20 cellular contexts compared by ENCODE assay signal in the genomic region with DNA sequence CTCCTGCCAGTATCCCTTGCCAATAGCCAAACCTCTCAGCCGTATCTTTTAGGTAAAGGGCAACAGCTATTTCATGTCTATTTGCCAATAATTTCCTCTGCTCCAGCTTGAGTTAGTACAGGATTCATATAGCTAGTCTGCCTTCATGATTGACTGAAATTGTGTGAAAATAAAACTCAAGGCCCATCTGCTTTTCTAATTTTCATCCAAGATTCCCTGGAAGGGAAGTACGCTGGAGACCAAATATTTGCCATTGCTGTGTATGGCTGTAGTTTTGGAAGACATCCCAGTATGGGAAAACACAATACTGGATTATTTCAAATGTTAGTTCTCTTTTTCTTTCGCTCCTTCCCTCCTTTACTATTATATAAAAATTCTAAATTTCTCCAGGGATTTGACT.
"Had no signal": no experiment of that assay in that cellular context is flagged by ENCODE, and none has a peak within 500 bp of the region (broad histone marks: within the 10 kb centered on the region; RNA-seq: fewer than 3 reads in every experiment).

No MANE protein-coding gene starts in this region.

- H3K4me1 ChIP-seq: esophagus muscularis mucosa, gastrocnemius medialis, heart right ventricle, psoas muscle, right lobe of liver, tibial artery, upper lobe of left lung, uterus had no signal

- H3K27me3 ChIP-seq: esophagus muscularis mucosa, gastrocnemius medialis, heart right ventricle, right lobe of liver, tibial artery, upper lobe of left lung, uterus had no signal

- H3K4me3 ChIP-seq: esophagus muscularis mucosa, gastrocnemius medialis, heart right ventricle, psoas muscle, right lobe of liver, tibial artery, upper lobe of left lung, uterus had no signal

- DNase-seq: effector memory CD8-positive, alpha-beta T cell; gastrocnemius medialis; heart right ventricle; hypothalamus; kidney glomerular epithelial cell; mesendoderm; naive B cell; nephron progenitor cell; psoas muscle; retina; right lobe of liver; stimulated activated CD4-positive, alpha-beta T cell treated with anti-CD3 and anti-CD28 coated beads, Interleukin-4, amount 100 ng/mL, for 1 hour; stimulated activated CD8-positive, alpha-beta memory T cell treated with anti-CD3 and anti-CD28 coated beads, Interleukin-4, amount 100 ng/mL, for 48 hours; stimulated activated naive CD8-positive, alpha-beta T cell treated with anti-CD3 and anti-CD28 coated beads, Interleukin-15, Interleukin-2, amounts not matched to agents 100 U/mL and 50 U/mL, for 24 hours; tibial artery; upper lobe of left lung; uterus had no signal

- H3K9me3 ChIP-seq: esophagus muscularis mucosa, gastrocnemius medialis, heart right ventricle, psoas muscle, right lobe of liver, tibial artery, upper lobe of left lung, uterus had no signal

- H3K27ac ChIP-seq: epithelial cell of prostate, esophagus muscularis mucosa, gastrocnemius medialis, heart right ventricle, psoas muscle, right lobe of liver, tibial artery, upper lobe of left lung, uterus had no signal

- H3K36me3 ChIP-seq: esophagus muscularis mucosa, gastrocnemius medialis, heart right ventricle, right lobe of liver, tibial artery, upper lobe of left lung, uterus had no signal

- ATAC-seq: effector memory CD8-positive, alpha-beta T cell; gastrocnemius medialis; heart right ventricle; psoas muscle; right lobe of liver; stimulated activated effector memory CD8-positive, alpha-beta T cell treated with anti-CD3 and anti-CD28 coated beads, Interleukin-12 subunit alpha, Interleukin-12 subunit beta, amount 100 ng/mL, for 72 hours; stimulated activated naive CD8-positive, alpha-beta T cell treated with anti-CD3 and anti-CD28 coated beads, Interleukin-15, Interleukin-2, amounts not matched to agents 100 U/mL and 50 U/mL, for 24 hours had no signal
